In genomic region chr7:106466867-106467266, GRCh38 we compare ENCODE assay signal across 22 cellular contexts.
"Had no signal": no experiment of that assay in that cellular context is flagged by ENCODE, and none has a peak within 500 bp of the region (broad histone marks: within the 10 kb centered on the region; RNA-seq: fewer than 3 reads in every experiment).

No MANE protein-coding gene starts in this region.

- H3K27ac Mint-ChIP-seq: activated B cell treated with CpG ODN at 0.5 μM for 24 hours; activated CD4-positive, alpha-beta memory T cell treated with anti-CD3 and anti-CD28 coated beads for 36 hours; activated naive CD8-positive, alpha-beta T cell treated with anti-CD3 and anti-CD28 coated beads for 36 hours; memory B cell had no signal

- H3K27ac ChIP-seq: epithelial cell of prostate had no signal

- H3K36me3 Mint-ChIP-seq: activated CD4-positive, alpha-beta memory T cell treated with anti-CD3 and anti-CD28 coated beads for 36 hours; activated naive CD8-positive, alpha-beta T cell treated with anti-CD3 and anti-CD28 coated beads for 36 hours; memory B cell; naive B cell had no signal

- H3K4me2 ChIP-seq: SK-N-SH had no signal

- DNase-seq: activated B cell treated with CpG ODN at 0.5 μM for 24 hours; activated CD4-positive, alpha-beta memory T cell treated with anti-CD3 and anti-CD28 coated beads for 36 hours; activated CD4-positive, alpha-beta T cell treated with anti-CD3 and anti-CD28 coated beads for 4 hours; activated naive CD4-positive, alpha-beta T cell treated with Interleukin-2 at 50 U/mL for 16 hours; activated naive CD8-positive, alpha-beta T cell treated with anti-CD3 and anti-CD28 coated beads for 36 hours; activated T-cell treated with anti-CD3 and anti-CD28 coated beads, Interleukin-2, amount 50 U/mL, for 48 hours; central memory CD4-positive, alpha-beta T cell; kidney glomerular epithelial cell; mucosa of descending colon; naive B cell; nucleus accumbens; posterior cingulate gyrus; SK-N-SH; stimulated activated CD4-positive, alpha-beta T cell treated with anti-CD3 and anti-CD28 coated beads, Interleukin-4, amount 100 ng/mL, for 24 hours; stimulated activated naive CD8-positive, alpha-beta T cell treated with anti-CD3 and anti-CD28 coated beads, Interleukin-15, Interleukin-2, amounts not matched to agents 100 U/mL and 50 U/mL, for 24 hours; substantia nigra; T-helper 2 cell had no signal

- H3K9me2 ChIP-seq: SK-N-SH had no signal

- H3K27me3 ChIP-seq: tibial nerve had no signal

- H3K9me3 Mint-ChIP-seq: activated B cell treated with CpG ODN at 0.5 μM for 24 hours; activated CD4-positive, alpha-beta memory T cell treated with anti-CD3 and anti-CD28 coated beads for 36 hours; activated naive CD8-positive, alpha-beta T cell treated with anti-CD3 and anti-CD28 coated beads for 36 hours; memory B cell had no signal

- ATAC-seq: mucosa of descending colon; stimulated activated naive CD8-positive, alpha-beta T cell treated with anti-CD3 and anti-CD28 coated beads, Interleukin-15, Interleukin-2, amounts not matched to agents 100 U/mL and 50 U/mL, for 24 hours had no signal

- H3K4me3 Mint-ChIP-seq: activated B cell treated with CpG ODN at 0.5 μM for 24 hours; activated CD4-positive, alpha-beta memory T cell treated with anti-CD3 and anti-CD28 coated beads for 36 hours; activated naive CD8-positive, alpha-beta T cell treated with anti-CD3 and anti-CD28 coated beads for 36 hours; memory B cell had no signal

- FAIRE-seq: astrocyte, urothelium cell line had no signal

- H3K9me3 ChIP-seq: mucosa of descending colon, SK-N-SH, tibial nerve had no signal

- H3K36me3 ChIP-seq: tibial nerve had no signal

- H3K9ac ChIP-seq: SK-N-SH had no signal

- H3K4me3 ChIP-seq: mucosa of descending colon, tibial nerve had no signal
